Comparison of ENCODE assay signal across 8 cellular contexts in the genomic region with DNA sequence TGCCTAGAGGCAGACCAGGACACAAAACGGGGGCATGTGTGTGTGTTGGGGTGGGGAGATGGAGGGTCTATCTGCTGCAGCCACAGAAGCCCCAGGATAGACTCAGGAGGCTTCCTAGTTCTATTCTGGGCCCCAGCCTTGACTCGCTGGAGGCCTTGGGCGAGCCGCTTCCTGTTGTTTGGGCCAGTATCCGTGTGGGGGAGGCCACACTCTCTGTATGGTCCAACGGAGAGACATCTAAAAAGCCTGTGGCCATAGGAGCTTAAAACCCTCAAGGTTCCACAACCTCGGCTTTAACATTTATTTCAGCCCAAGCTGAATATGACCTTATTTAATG. TPM values are rescaled to one million over a fixed set of nuclear protein-coding genes. Genes with fewer than 3 reads are reported as not detected.
DNase-seq lines count a peak whose midpoint lies in the region; ATAC-seq and TF ChIP-seq lines count a peak whose summit lies in the region.

No MANE protein-coding gene starts in this region.

- ATAC-seq in GM18505 (IDR thresholded peaks at IDR 0.05; ENCODE audit: unreplicated experiment) (no peak), GM18909 (IDR thresholded peaks at IDR 0.05; ENCODE audit: poor library complexity, unreplicated experiment) (no peak)

- no peak overlapping the region for H3K4me3 ChIP-seq in dorsolateral prefrontal cortex
- H3K4me3 ChIP-seq in sigmoid colon, result no peak overlapping the region

- TF ChIP-seq CTCF in dorsolateral prefrontal cortex (IDR thresholded peaks at IDR 0.05 in 54 of 56, conservative IDR thresholded peaks at IDR 0.05 in 2 of 56; ENCODE audit: low read depth in 1 of 56, partially characterized antibody in 56 of 56) (no peak), sigmoid colon (IDR thresholded peaks at IDR 0.05) (no peak)

- H3K27ac ChIP-seq in dorsolateral prefrontal cortex (peak overlapping the region in 45 of 59 donors; percentile 21 to 98 (median 92)), sigmoid colon (peak overlapping the region; percentile 44 to 64 (median 52))

- no peaks in the 10 kb centered on the region for H3K27me3 ChIP-seq in dorsolateral prefrontal cortex
- no peaks in the 10 kb centered on the region for H3K27me3 ChIP-seq in sigmoid colon

- no peaks in the 10 kb centered on the region for H3K9me3 ChIP-seq in sigmoid colon

- DNase-seq in KG1 (lab: John Stamatoyannopoulos, UW), result peak; percentile 66
- DNase-seq in dorsolateral prefrontal cortex, result no peak
- DNase-seq in sigmoid colon, result peak; percentile 68
- DNase-seq in NCI-H2227 treated with DMSO at 0.1 percent for 48 hours (lab: John Stamatoyannopoulos, UW), result no peak
- DNase-seq in effector CD8-positive, alpha-beta T cell (lab: John Stamatoyannopoulos, UW), result no peak
- no peak for DNase-seq in erythroblast (lab: John Stamatoyannopoulos, UW)

- no peaks in the 10 kb centered on the region for H3K36me3 ChIP-seq in sigmoid colon

- 51 to 79% methylated on average over 7 of the region's 7 CpGs for WGBS in sigmoid colon, 2 donors

- peak; percentile 26 for TF ChIP-seq POLR2A in GM18505 (IDR thresholded peaks at IDR 0.05; ENCODE audit: borderline replicate concordance, extremely low read depth, insufficient read depth, insufficient read length)
- TF ChIP-seq POLR2A in sigmoid colon (IDR thresholded peaks at IDR 0.05), result no peak
- TF ChIP-seq POLR2A in erythroblast (IDR thresholded peaks at IDR 0.05; ENCODE audit: low read length), result no peak

- peaks cover 0 to 14% (median 5%) of the 10 kb centered on the region in 4 donors for H3K4me1 ChIP-seq in sigmoid colon

- intact Hi-C loops in dorsolateral prefrontal cortex (cut with DNase I) (loop anchor here in 1 of 2 donors (2.0 kb wide), 1 partner anchor 65 kb away; a partner anchor contains a TSS), sigmoid colon (cut with DNase I) (loop anchor here (5.0 kb wide), 2 partner anchors 49 to 179 kb away; a partner anchor contains a TSS)

- no peak for TF ChIP-seq EP300 in sigmoid colon (IDR thresholded peaks at IDR 0.05)

RNA-seq across cellular contexts. Expression of a gene that starts 32.8 kb away (rescaled TPM):
- total RNA-seq in dorsolateral prefrontal cortex (1 to 10 TPM; 1.3 to 5.8 (median 3.0) TPM), sigmoid colon (1 to 10 TPM in 3 of 4 donors, under 1 TPM in 1; 0.66 to 1.7 (median 1.2) TPM)
- 10 to 100 TPM in 1 of 3 donors, 1 to 10 TPM in 2; 3.6 to 15.8 (median 7.6) TPM for polyA plus RNA-seq in sigmoid colon

Comparison
In these comparisons a context has a peak if more than half of its experiments do, and no peak if none do; other contexts are left out.
1. DNase-seq: peak in KG1 (single experiment) and sigmoid colon (single experiment); none in dorsolateral prefrontal cortex (0 of 10), NCI-H2227 treated with DMSO at 0.1 percent for 48 hours (single experiment), effector CD8-positive, alpha-beta T cell (single experiment) and erythroblast (0 of 2).